8 cellular contexts compared by ENCODE assay signal in the genomic region with DNA sequence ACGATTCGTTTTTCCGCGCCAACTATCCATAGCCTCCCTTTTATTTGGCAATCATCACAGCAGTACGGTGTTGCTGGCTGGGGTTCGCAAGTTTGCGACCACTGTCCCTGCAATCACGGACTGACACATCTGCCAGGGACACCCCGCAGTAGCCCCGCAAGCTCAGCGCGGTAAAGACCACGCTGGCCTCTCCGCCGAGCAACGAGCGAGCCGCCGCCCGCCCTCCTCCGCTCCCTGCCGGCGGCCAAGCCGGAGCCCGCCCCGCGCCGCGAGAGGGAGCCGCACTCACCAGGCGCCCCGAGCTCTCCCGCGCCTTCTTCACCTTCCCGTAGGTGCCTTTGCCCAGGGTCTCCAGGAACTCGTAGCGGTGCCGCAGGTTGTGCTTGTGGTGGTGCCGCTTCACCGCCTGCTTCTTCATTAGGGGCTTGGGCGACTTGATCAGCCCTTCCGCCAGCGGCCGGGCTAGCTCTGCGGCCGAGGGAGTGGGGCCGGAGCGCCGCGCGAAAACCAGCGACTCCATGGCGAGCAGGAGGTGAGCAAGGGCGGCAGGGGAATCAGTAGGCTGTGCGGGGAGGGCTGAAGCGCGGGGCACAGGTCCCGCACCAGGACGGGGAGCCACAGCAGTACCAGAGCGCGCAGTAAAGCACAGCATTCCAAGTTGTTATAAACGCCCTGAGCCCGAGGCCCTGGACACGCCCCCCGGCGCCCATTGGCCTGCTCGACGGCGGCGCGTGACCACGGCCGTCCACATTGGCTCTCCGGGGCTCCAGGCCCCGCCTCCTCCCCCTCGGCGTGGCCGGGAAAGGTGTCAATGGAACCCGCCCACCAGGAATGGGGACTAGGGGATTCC. TPM values are rescaled to one million over a fixed set of nuclear protein-coding genes. Genes with fewer than 3 reads are reported as not detected.
DNase-seq lines count a peak whose midpoint lies in the region; ATAC-seq, FAIRE-seq and TF ChIP-seq lines count a peak whose summit lies in the region.

A gene (minus strand): TSS at position 637 of the 850 bp plus-strand sequence. CDS start 117 bp downstream, at position 520.

- no peaks in the 10 kb centered on the region for H3K79me1 ChIP-seq in H9 (ENCODE audit: insufficient read depth, low read depth, low read length, poor library complexity, severe bottlenecking)

- H3K4me2 ChIP-seq in H9 (ENCODE audit: insufficient read depth, insufficient read length, low read length), result peak within 1 kb of the TSS; percentile 99

- no peaks in the 10 kb centered on the region for H3K27me3 ChIP-seq in H9 (ENCODE audit: insufficient read depth, low read length)

- H4K8ac ChIP-seq in H9 (replicated peaks; ENCODE audit: insufficient read length, low read depth, low read length), result no peak within 1 kb of the TSS

- H3K23ac ChIP-seq in H9 (ENCODE audit: insufficient read length, low read depth, low read length), result no peak within 1 kb of the TSS

- FAIRE-seq in kidney (lab: Jason Lieb, UNC), result no peak

- H3K36me3 ChIP-seq in kidney (ENCODE audit: control insufficient read depth in 1 of 2, insufficient read depth in 2 of 2, low read length in 2 of 2), result peaks cover 0 to 2% of the 10 kb centered on the region in 2 donors

- H2BK5ac ChIP-seq in H9 (ENCODE audit: insufficient read length, low read length), result no peak within 1 kb of the TSS

- peak within 1 kb of the TSS; percentile 91 to 93 for H3K4me3 Mint-ChIP-seq in H9

- H2BK120ac ChIP-seq in H9 (ENCODE audit: low read depth, low read length, poor library complexity, severe bottlenecking), result no peak within 1 kb of the TSS

- H4K91ac ChIP-seq in H9 (ENCODE audit: insufficient read length, low read depth, low read length), result peak within 1 kb of the TSS; percentile 70

- H2AFZ ChIP-seq in H9 (ENCODE audit: low read length), result no peak within 1 kb of the TSS

- peaks cover 8% of the 10 kb centered on the region; the same call in 1 of the 2 replicates for H3K27me3 Mint-ChIP-seq in H9 (ENCODE audit: low read depth)

- peaks cover 0 to 6% of the 10 kb centered on the region in 2 experiments; a peak in 2 of 5 replicates for H3K9me3 Mint-ChIP-seq in H9

- peak within 1 kb of the TSS; percentile 93 for H3K18ac ChIP-seq in H9 (ENCODE audit: insufficient read length, low read depth, low read length)

- peak within 1 kb of the TSS; percentile 84 to 97 (median 97); a peak in 6 of 7 replicates for H3K27ac Mint-ChIP-seq in H9

- no peak within 1 kb of the TSS for H4K5ac ChIP-seq in H9 (ENCODE audit: insufficient read length, low read depth, low read length)

- peaks cover 34% of the 10 kb centered on the region; the same call in 1 of the 2 replicates for H3K79me2 ChIP-seq in H9 (ENCODE audit: insufficient read depth, low read length)

- intact Hi-C loops in kidney (cut with DNase I), result no loop called here

- H3K14ac ChIP-seq in H9 (ENCODE audit: insufficient read depth, low read length), result peak within 1 kb of the TSS; percentile 90

- ATAC-seq in HG03196 (IDR thresholded peaks at IDR 0.05; ENCODE audit: unreplicated experiment), result no peak

- H3K4me1 Mint-ChIP-seq in H9, result peaks cover 60 to 63% of the 10 kb centered on the region in 2 experiments

- no peak within 1 kb of the TSS for H3T11ph ChIP-seq in H9 (ENCODE audit: low read length)

- peaks cover 14% of the 10 kb centered on the region for H3K23me2 ChIP-seq in H9 (ENCODE audit: insufficient read length, low read depth, low read length, poor library complexity, severe bottlenecking)

- no peak within 1 kb of the TSS for H3K56ac ChIP-seq in H9 (ENCODE audit: insufficient read length, low read depth, low read length)

- H3K4me3 ChIP-seq in choroid plexus epithelial cell (ENCODE audit: low read depth, low read length) (peak within 1 kb of the TSS; percentile 92), kidney (ENCODE audit: low read length in 2 of 2) (peak within 1 kb of the TSS; percentile 97 to 98)

- no CpG with 5 or more reads among the region's 79 CpGs for WGBS in H9 (ENCODE audit: extremely low coverage, insufficient read length, low lambda C conversion rate)

- H2AK5ac ChIP-seq in H9 (ENCODE audit: insufficient read length, low read length), result no peak within 1 kb of the TSS

- no peak within 1 kb of the TSS for H3K4ac ChIP-seq in H9 (ENCODE audit: low read depth, low read length)

- H3K9ac ChIP-seq in H9 (ENCODE audit: extremely low read depth, insufficient read length, low read length), result peak within 1 kb of the TSS; percentile 91
- H3K9ac ChIP-seq in kidney (ENCODE audit: low read length in 2 of 2), result peak within 1 kb of the TSS; percentile 74 to 92

- no peaks in the 10 kb centered on the region for H4K20me1 ChIP-seq in H9 (ENCODE audit: control insufficient read depth, insufficient read depth, insufficient read length)

- H3K27ac ChIP-seq in H9 (ENCODE audit: insufficient read length, low read depth, low read length), result no peak within 1 kb of the TSS
- peak within 1 kb of the TSS; percentile 96 to 98 for H3K27ac ChIP-seq in kidney (ENCODE audit: low read depth in 2 of 2, low read length in 2 of 2)

- peaks cover 35% of the 10 kb centered on the region for H3K4me1 ChIP-seq in H9 (ENCODE audit: insufficient read depth, low read length)
- H3K4me1 ChIP-seq in kidney (ENCODE audit: control insufficient read depth in 1 of 2, insufficient read depth in 1 of 2, low read depth in 1 of 2, low read length in 2 of 2), result peaks cover 28 to 42% of the 10 kb centered on the region in 2 donors

- no peak within 1 kb of the TSS; the same call in 1 of the 2 replicates for H2BK15ac ChIP-seq in H9 (ENCODE audit: low read depth, low read length)

- H2BK12ac ChIP-seq in H9 (ENCODE audit: insufficient read length, low read depth, low read length), result no peak within 1 kb of the TSS

- H2BK20ac ChIP-seq in H9 (ENCODE audit: low read depth, low read length, poor library complexity, severe bottlenecking), result no peak within 1 kb of the TSS

- peaks cover 5 to 31% (median 21%) of the 10 kb centered on the region in 3 experiments for H3K36me3 Mint-ChIP-seq in H9 (ENCODE audit: insufficient read depth in 1 of 3, low read depth in 3 of 3)

- TF ChIP-seq CTCF in AG09319 (IDR thresholded peaks at IDR 0.05; ENCODE audit: low read depth, low read length) (peak; percentile 19), H9 (conservative IDR thresholded peaks at IDR 0.05) (peak; percentile 32; the same call in 1 of the 3 replicates), choroid plexus epithelial cell (conservative IDR thresholded peaks at IDR 0.05; ENCODE audit: low read depth, low read length) (peak; percentile 35), kidney (IDR thresholded peaks at IDR 0.05; ENCODE audit: borderline replicate concordance, extremely low read depth, insufficient read depth) (no peak)

- DNase-seq in AG09319 (ENCODE audit: extremely low read depth, low read depth) (no peak), H9 (peak; percentile 98), NCI-H345 (lab: John Stamatoyannopoulos, UW) (peak; percentile 96), choroid plexus epithelial cell (ENCODE audit: low read depth) (peak; percentile 91), kidney (peak; percentile 98)
- DNase-seq in activated CD4-positive, alpha-beta T cell treated with anti-CD3 and anti-CD28 coated beads for 4 hours, result peak; percentile 85 to 87
- peak; percentile 60 to 81 (median 77) for DNase-seq in stimulated activated CD4-positive, alpha-beta T cell treated with anti-CD3 and anti-CD28 coated beads, Interleukin-12 subunit alpha, Interleukin-12 subunit beta, amount 100 ng/mL, for 48 hours (ENCODE audit: low read depth in 2 of 3, low spot score in 1 of 3)

- no peaks in the 10 kb centered on the region for H3K9me3 ChIP-seq in H9 (ENCODE audit: control insufficient read depth, low read depth, low read length)
- no peaks in the 10 kb centered on the region for H3K9me3 ChIP-seq in kidney (ENCODE audit: control insufficient read depth in 1 of 2, low read length in 2 of 2)

RNA-seq across cellular contexts. Expression of the gene that starts here (rescaled TPM):
- total RNA-seq in H9 (2021), result 15.4 and 15.5 TPM in 2 replicates
- 19.4 TPM for total RNA-seq in kidney
- polyA plus RNA-seq in kidney (ENCODE audit: insufficient read depth, low read depth, low replicate concordance), result 15.1 TPM
